ENCODE assay signal across 18 cellular contexts in the genomic region with DNA sequence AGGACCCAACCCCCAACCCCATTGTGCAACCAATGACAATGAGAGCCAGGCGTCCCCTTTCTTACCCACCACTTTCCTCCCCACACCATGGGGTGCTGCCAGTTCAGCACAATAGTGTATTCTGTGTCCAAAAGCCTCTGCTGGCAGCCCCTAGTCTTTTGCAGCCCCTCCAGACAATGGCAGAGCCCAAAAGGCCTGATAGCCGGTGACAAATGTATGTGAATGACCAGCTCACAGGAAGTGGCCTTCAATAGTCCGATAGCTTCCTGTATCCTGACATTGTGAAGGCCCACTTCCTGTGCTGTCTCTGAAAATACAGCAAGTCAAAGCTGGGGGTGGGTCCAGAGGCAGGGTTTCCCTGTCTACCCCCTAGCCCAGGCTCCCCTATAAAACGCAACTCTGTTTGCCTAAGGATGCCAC. TPM values are rescaled to one million over a fixed set of nuclear protein-coding genes. Genes with fewer than 3 reads are reported as not detected.
DNase-seq lines count a peak whose midpoint lies in the region; ATAC-seq and TF ChIP-seq lines count a peak whose summit lies in the region.
"Had no signal": no experiment of that assay in that cellular context is flagged by ENCODE, and none has a peak within 500 bp of the region (broad histone marks: within the 10 kb centered on the region; RNA-seq: fewer than 3 reads in every experiment).

No MANE protein-coding gene starts in this region.

- H3K4me3 Mint-ChIP-seq in central memory CD8-positive, alpha-beta T cell, result no peak overlapping the region
- H3K4me3 Mint-ChIP-seq in immature natural killer cell, result peak overlapping the region; percentile 20 to 50 (median 34)
- no peak overlapping the region for H3K4me3 Mint-ChIP-seq in activated naive CD4-positive, alpha-beta T cell treated with anti-CD3 and anti-CD28 coated beads, Interleukin-2, amount 10 ng/mL, durations not matched to agents 7 days and 5 days
- H3K4me3 Mint-ChIP-seq: effector memory CD8-positive, alpha-beta T cell; T-helper 17 cell had no signal

- CTCF ChIA-PET in activated naive CD4-positive, alpha-beta T cell treated with anti-CD3 and anti-CD28 coated beads, Interleukin-2, amount 10 ng/mL, durations not matched to agents 7 days and 5 days (lab: Charles Lee), result interaction anchor here (1.4 to 2.2 kb wide), 2 partner anchors 10 to 12 kb away, joined by 7 read pairs; no protein-coding TSS in a partner anchor

- H3K27me3 Mint-ChIP-seq in central memory CD8-positive, alpha-beta T cell, result no peaks in the 10 kb centered on the region
- H3K27me3 Mint-ChIP-seq in immature natural killer cell (ENCODE audit: low read depth in 3 of 3), result peaks cover 0 to 5% (median 1%) of the 10 kb centered on the region in 3 donors
- no peaks in the 10 kb centered on the region for H3K27me3 Mint-ChIP-seq in activated naive CD4-positive, alpha-beta T cell treated with anti-CD3 and anti-CD28 coated beads, Interleukin-2, amount 10 ng/mL, durations not matched to agents 7 days and 5 days
- H3K27me3 Mint-ChIP-seq: effector memory CD8-positive, alpha-beta T cell; T-helper 17 cell had no signal

- H3K9ac ChIP-seq in HUES64 (ENCODE audit: low read depth, low read length), result no peak overlapping the region

- peaks cover 23% of the 10 kb centered on the region for H3K4me1 Mint-ChIP-seq in central memory CD8-positive, alpha-beta T cell
- H3K4me1 Mint-ChIP-seq in immature natural killer cell, result peaks cover 27 to 29% of the 10 kb centered on the region in 2 donors
- peaks cover 7% of the 10 kb centered on the region for H3K4me1 Mint-ChIP-seq in activated naive CD4-positive, alpha-beta T cell treated with anti-CD3 and anti-CD28 coated beads, Interleukin-2, amount 10 ng/mL, durations not matched to agents 7 days and 5 days

- peaks cover 29% of the 10 kb centered on the region for H3K4me1 ChIP-seq in HUES64 (ENCODE audit: insufficient read depth, low read length)
- peaks cover 43 to 61% (median 54%) of the 10 kb centered on the region in 4 donors for H3K4me1 ChIP-seq in esophagus muscularis mucosa
- H3K4me1 ChIP-seq: foreskin keratinocyte had no signal

- no peak for TF ChIP-seq EP300 in esophagus muscularis mucosa (IDR thresholded peaks at IDR 0.05)

- intact Hi-C loops in posterior vena cava (cut with DNase I) (no loop called here), esophagus muscularis mucosa (cut with DNase I) (no loop called here)

- ATAC-seq in central memory CD8-positive, alpha-beta T cell (replicated peaks; ENCODE audit: extremely low read depth, poor library complexity, severe bottlenecking), result no peak
- ATAC-seq: effector memory CD8-positive, alpha-beta T cell; foreskin keratinocyte; T-helper 17 cell had no signal

- H3K27me3 ChIP-seq in HUES64 (ENCODE audit: insufficient read depth, low read length) (no peaks in the 10 kb centered on the region), esophagus muscularis mucosa (no peaks in the 10 kb centered on the region)
- H3K27me3 ChIP-seq: foreskin keratinocyte had no signal

- H3K4me3 ChIP-seq in HUES64 (ENCODE audit: low read length) (no peak overlapping the region), esophagus muscularis mucosa (no peak overlapping the region)

- no peak for TF ChIP-seq CTCF in esophagus muscularis mucosa (IDR thresholded peaks at IDR 0.05)

- H3K27ac Mint-ChIP-seq in central memory CD8-positive, alpha-beta T cell (ENCODE audit: low read depth), result peak overlapping the region; percentile 23
- peak overlapping the region; percentile 1 to 75 (median 48) for H3K27ac Mint-ChIP-seq in immature natural killer cell
- H3K27ac Mint-ChIP-seq in activated naive CD4-positive, alpha-beta T cell treated with anti-CD3 and anti-CD28 coated beads, Interleukin-2, amount 10 ng/mL, durations not matched to agents 7 days and 5 days, result no peak overlapping the region
- H3K27ac Mint-ChIP-seq: T-helper 17 cell had no signal

- H3K9me3 ChIP-seq in HUES64 (ENCODE audit: insufficient read depth, low read depth, low read length) (no peaks in the 10 kb centered on the region), esophagus muscularis mucosa (no peaks in the 10 kb centered on the region)
- H3K9me3 ChIP-seq: Caco-2 had no signal

- H3K27ac ChIP-seq in HUES64 (ENCODE audit: low read depth, low read length) (peak overlapping the region; percentile 83; the same call in 1 of the 2 replicates), esophagus muscularis mucosa (replicated peaks in 1 of 4) (peak overlapping the region in 1 of 4 donors; percentile 54)
- H3K27ac ChIP-seq: foreskin keratinocyte had no signal

- no peak for DNase-seq in central memory CD8-positive, alpha-beta T cell (ENCODE audit: low spot score in 2 of 2)
- DNase-seq in immature natural killer cell, result no peak
- DNase-seq in posterior vena cava (ENCODE audit: low spot score), result peak; percentile 44
- DNase-seq in esophagus muscularis mucosa (ENCODE audit: extremely low spot score), result no peak
- DNase-seq in KG1 (lab: John Stamatoyannopoulos, UW), result no peak
- DNase-seq in activated naive CD4-positive, alpha-beta T cell treated with anti-CD3 and anti-CD28 coated beads, Interleukin-2, amount 10 ng/mL, durations not matched to agents 7 days and 5 days, result no peak
- DNase-seq in GF-D8 (lab: John Stamatoyannopoulos, UW), result no peak
- DNase-seq: activated CD4-positive, alpha-beta T cell treated with anti-CD3 and anti-CD28 coated beads for 4 hours; activated T-cell treated with anti-CD3 and anti-CD28 coated beads for 4 hours; Caco-2; effector memory CD8-positive, alpha-beta T cell; foreskin keratinocyte; NCI-H1105 treated with DMSO at 0.1 percent for 48 hours; NCI-H345; SIG-M5; T-helper 17 cell had no signal

- no peaks in the 10 kb centered on the region for H3K36me3 ChIP-seq in HUES64 (ENCODE audit: insufficient read depth, low read length)
- H3K36me3 ChIP-seq in esophagus muscularis mucosa, result peaks cover 0 to 9% (median under 1%) of the 10 kb centered on the region in 4 donors

- H3K36me3 Mint-ChIP-seq in central memory CD8-positive, alpha-beta T cell (ENCODE audit: insufficient read depth), result peaks cover 5% of the 10 kb centered on the region
- no peaks in the 10 kb centered on the region for H3K36me3 Mint-ChIP-seq in immature natural killer cell
- H3K36me3 Mint-ChIP-seq in activated naive CD4-positive, alpha-beta T cell treated with anti-CD3 and anti-CD28 coated beads, Interleukin-2, amount 10 ng/mL, durations not matched to agents 7 days and 5 days, result no peaks in the 10 kb centered on the region

- TF ChIP-seq POLR2A in esophagus muscularis mucosa (IDR thresholded peaks at IDR 0.05; ENCODE audit: low read depth), result no peak

- no peaks in the 10 kb centered on the region for H3K9me3 Mint-ChIP-seq in central memory CD8-positive, alpha-beta T cell
- peaks cover 0 to 1% (median 0%) of the 10 kb centered on the region in 6 donors for H3K9me3 Mint-ChIP-seq in immature natural killer cell
- H3K9me3 Mint-ChIP-seq in activated naive CD4-positive, alpha-beta T cell treated with anti-CD3 and anti-CD28 coated beads, Interleukin-2, amount 10 ng/mL, durations not matched to agents 7 days and 5 days, result no peaks in the 10 kb centered on the region
- H3K9me3 Mint-ChIP-seq: effector memory CD8-positive, alpha-beta T cell had no signal

- 68% methylated on average over 4 of the region's 4 CpGs for WGBS in HUES64
- 61% methylated on average over 4 of the region's 4 CpGs for WGBS in esophagus muscularis mucosa

RNA-seq across cellular contexts. Expression of gene SMIM12, which starts 16.6 kb away (rescaled TPM):
- 29.1 TPM for polyA plus RNA-seq in HUES64 (2013, experiment 1 of 2)
- 29.1 TPM for polyA plus RNA-seq in HUES64 (2013, experiment 2 of 2)
- 100 to 1,000 TPM in 2 of 3 donors, 10 to 100 TPM in 1; 96.5 to 169 (median 114) TPM for polyA plus RNA-seq in immature natural killer cell
- total RNA-seq in posterior vena cava (10 to 100 TPM; 52.3 to 57.5 TPM), esophagus muscularis mucosa (10 to 100 TPM; 29.5 to 45.4 (median 39.0) TPM)

RNA-seq across cellular contexts. Expression of gene GJA4, which starts 50.2 kb away (rescaled TPM):
- 5.2 TPM for polyA plus RNA-seq in HUES64 (2013, experiment 1 of 2)
- 15.2 TPM for polyA plus RNA-seq in HUES64 (2013, experiment 2 of 2)
- polyA plus RNA-seq in immature natural killer cell, result not detected
- 10 to 100 TPM; 21.8 to 26.8 TPM for total RNA-seq in posterior vena cava
- total RNA-seq in esophagus muscularis mucosa, result 10 to 100 TPM in 3 of 4 donors, 1 to 10 TPM in 1; 5.8 to 41.0 (median 28.0) TPM
- total RNA-seq: bronchial epithelial cell, Caco-2 had no signal

Comparison
In these comparisons a context has a peak if more than half of its experiments do, and no peak if none do; other contexts are left out.
1. H3K4me3 Mint-ChIP-seq: peak in immature natural killer cell (5 of 5); none in central memory CD8-positive, alpha-beta T cell (single experiment) and activated naive CD4-positive, alpha-beta T cell treated with anti-CD3 and anti-CD28 coated beads, Interleukin-2, amount 10 ng/mL, durations not matched to agents 7 days and 5 days (single experiment).